8 cellular contexts compared by ENCODE assay signal in genomic region chr12:89244536-89244935, GRCh38.
DNase-seq lines count a peak whose midpoint lies in the region; ATAC-seq, FAIRE-seq and TF ChIP-seq lines count a peak whose summit lies in the region.

No MANE protein-coding gene starts in this region.

- H3K9me1 ChIP-seq in endothelial cell of umbilical vein (replicated peaks; ENCODE audit: control insufficient read depth, extremely low read depth, insufficient read depth, low read length) = no peaks in the 10 kb centered on the region

- in situ Hi-C loops in HepG2 (cut with HindIII; ENCODE audit: extremely low pct_ligation_motif_present, low pct_unique_long_range_greater_than_20kb) = no loop called here

- FAIRE-seq in HepG2 (lab: Jason Lieb, UNC) = no peak
- FAIRE-seq in endothelial cell of umbilical vein (lab: Jason Lieb, UNC) = peak; percentile 85

- CTCF ChIA-PET in HepG2 (lab: Yijun Ruan, JAX; ENCODE audit: low intra/inter-chr PET ratio, low total read pairs) (no interaction called here), endothelial cell of umbilical vein (lab: Charles Lee) (interaction anchor here (1.0 to 2.5 kb wide), 4 partner anchors 8 to 25 kb away, joined by 3 to 8 read pairs (median 4); no protein-coding TSS in a partner anchor)

- H3K79me2 ChIP-seq in HepG2 (ENCODE audit: insufficient read depth, low read length) (no peaks in the 10 kb centered on the region), OCI-LY3 (ENCODE audit: low read length) (no peaks in the 10 kb centered on the region), endothelial cell of umbilical vein (ENCODE audit: control insufficient read depth, insufficient read depth, low read length) (no peaks in the 10 kb centered on the region)

- H4K20me1 ChIP-seq in HepG2 (ENCODE audit: insufficient read depth, low read length) (no peaks in the 10 kb centered on the region), OCI-LY3 (ENCODE audit: insufficient read depth, low read length) (no peaks in the 10 kb centered on the region), endothelial cell of umbilical vein (replicated peaks; ENCODE audit: control insufficient read depth, extremely low read depth, insufficient read depth, low read length) (no peaks in the 10 kb centered on the region)

- H3K36me3 ChIP-seq in right lobe of liver (no peaks in the 10 kb centered on the region), HepG2 (replicated peaks in 1 of 2; ENCODE audit: control insufficient read depth in 1 of 2, insufficient read depth in 2 of 2, low read length in 2 of 2) (no peaks in the 10 kb centered on the region), OCI-LY3 (replicated peaks; ENCODE audit: low read depth, low read length) (no peaks in the 10 kb centered on the region), endothelial cell of umbilical vein (ENCODE audit: control insufficient read depth in 2 of 2, extremely low read depth in 1 of 2, insufficient read depth in 2 of 2, low read length in 2 of 2) (no peaks in the 10 kb centered on the region)

- H3K27me3 ChIP-seq in right lobe of liver = no peaks in the 10 kb centered on the region
- H3K27me3 ChIP-seq in HepG2 (ENCODE audit: control insufficient read depth in 1 of 2, insufficient read depth in 2 of 2, low read length in 2 of 2) = no peaks in the 10 kb centered on the region; a peak in 1 of 5 replicates
- no peaks in the 10 kb centered on the region for H3K27me3 ChIP-seq in OCI-LY3 (ENCODE audit: low read depth, low read length)
- no peaks in the 10 kb centered on the region for H3K27me3 ChIP-seq in endothelial cell of umbilical vein (ENCODE audit: control insufficient read depth in 2 of 2, insufficient read depth in 2 of 2, low read length in 2 of 2)

- H3K4me2 ChIP-seq in HepG2 (ENCODE audit: low read depth, low read length) (no peak overlapping the region), OCI-LY3 (ENCODE audit: low read length) (peak overlapping the region; percentile 12; the same call in 1 of the 2 replicates), endothelial cell of umbilical vein (ENCODE audit: insufficient read depth, low read length) (peak overlapping the region; percentile 22)

- H3K4me1 ChIP-seq in right lobe of liver (no peaks in the 10 kb centered on the region), HepG2 (ENCODE audit: insufficient read depth, low read length) (peaks cover 12% of the 10 kb centered on the region), OCI-LY3 (ENCODE audit: low read length) (peaks cover 4% of the 10 kb centered on the region; the same call in 1 of the 2 replicates), endothelial cell of umbilical vein (ENCODE audit: control insufficient read depth, extremely low read depth, insufficient read depth, low read length) (peaks cover 19% of the 10 kb centered on the region)

- ATAC-seq in right lobe of liver = peak; percentile 58 to 77 (median 70)
- ATAC-seq in HepG2 = no peak
- ATAC-seq in GM18867 (IDR thresholded peaks at IDR 0.05; ENCODE audit: unreplicated experiment) = no peak
- ATAC-seq in GM21619 (IDR thresholded peaks at IDR 0.05; ENCODE audit: unreplicated experiment) = no peak

- no peak for TF ChIP-seq RAD21 in HepG2 (CRISPR knock-in tag; IDR thresholded peaks at IDR 0.05)

- no peaks in the 10 kb centered on the region for H3K9me3 ChIP-seq in right lobe of liver
- no peaks in the 10 kb centered on the region for H3K9me3 ChIP-seq in HepG2 (ENCODE audit: low read length)
- H3K9me3 ChIP-seq in OCI-LY3 (ENCODE audit: insufficient read depth, low read length) = no peaks in the 10 kb centered on the region
- no peaks in the 10 kb centered on the region for H3K9me3 ChIP-seq in endothelial cell of umbilical vein (replicated peaks; ENCODE audit: control insufficient read depth, insufficient read depth, low read length)

- TF ChIP-seq POLR2A in right lobe of liver (IDR thresholded peaks at IDR 0.05) (no peak), HepG2 (IDR thresholded peaks at IDR 0.05; ENCODE audit: insufficient read depth in 1 of 2, low read depth in 2 of 2, low read length in 2 of 2) (no peak), endothelial cell of umbilical vein (IDR thresholded peaks at IDR 0.05; ENCODE audit: low read depth, low read length) (no peak)

- H3K4me3 ChIP-seq in right lobe of liver (no peak overlapping the region), HepG2 (replicated peaks in 1 of 3; ENCODE audit: insufficient read depth in 1 of 3, low read depth in 2 of 3, low read length in 3 of 3) (no peak overlapping the region), OCI-LY3 (ENCODE audit: low read length) (no peak overlapping the region), endothelial cell of umbilical vein (replicated peaks in 1 of 3; ENCODE audit: insufficient read depth in 1 of 3, low read depth in 1 of 3, low read length in 3 of 3) (no peak overlapping the region)

- no peak for TF ChIP-seq CTCF in right lobe of liver (IDR thresholded peaks at IDR 0.05)
- TF ChIP-seq CTCF in HepG2 (CRISPR knock-in tag; IDR thresholded peaks at IDR 0.05) = no peak
- no peak for TF ChIP-seq CTCF in OCI-LY3 (IDR thresholded peaks at IDR 0.05; ENCODE audit: low read depth, low read length)
- TF ChIP-seq CTCF in endothelial cell of umbilical vein (IDR thresholded peaks at IDR 0.05; ENCODE audit: extremely low read depth in 1 of 2, insufficient read depth in 1 of 2, low read depth in 1 of 2, low read length in 2 of 2) = no peak

- BruUV-seq in HepG2 (replicated peaks; lab: Mats Ljungman, UMichigan) = no TSS peak
- BruUV-seq in endothelial cell of umbilical vein (replicated peaks; lab: Mats Ljungman, UMichigan) = no TSS peak

- intact Hi-C loops in right lobe of liver (cut with DNase I) (no loop called here), HepG2 (cut with micrococcal nuclease; ENCODE audit: unreplicated experiment) (no loop called here), endothelial cell of umbilical vein (cut with micrococcal nuclease) (no loop called here)

- POLR2A ChIA-PET in HepG2 (lab: Yijun Ruan, JAX) (no interaction called here), endothelial cell of umbilical vein (lab: Charles Lee) (no interaction called here)

- dilution Hi-C loops in endothelial cell of umbilical vein (cut with MboI; ENCODE audit: extremely low pct_ligation_motif_present, low sequenced_read_pairs) = no loop called here

- H3K27ac ChIP-seq in right lobe of liver (peak overlapping the region in 1 of 3 donors; percentile 16), HepG2 (ENCODE audit: extremely low read length, insufficient read depth, low read length) (no peak overlapping the region), OCI-LY3 (ENCODE audit: low read length) (no peak overlapping the region), endothelial cell of umbilical vein (ENCODE audit: insufficient read depth, low read depth, low read length) (no peak overlapping the region)

- TF ChIP-seq EP300 in HepG2 (IDR thresholded peaks at IDR 0.05; ENCODE audit: low read depth in 2 of 2, low read length in 2 of 2) (no peak), HepG2 (CRISPR knock-in tag; IDR thresholded peaks at IDR 0.05; ENCODE audit: borderline replicate concordance) (no peak)

- DNase-seq in right lobe of liver (no peak), HepG2 (ENCODE audit: low spot score) (no peak), endothelial cell of umbilical vein (ENCODE audit: low read depth, low spot score) (peak; percentile 68), DMS153 (lab: John Stamatoyannopoulos, UW) (no peak), NCI-H1694 (lab: John Stamatoyannopoulos, UW) (no peak)

- no peak overlapping the region for H2AFZ ChIP-seq in HepG2 (ENCODE audit: low read length)
- no peak overlapping the region for H2AFZ ChIP-seq in OCI-LY3 (ENCODE audit: low read depth, low read length)
- H2AFZ ChIP-seq in endothelial cell of umbilical vein (ENCODE audit: low read depth, low read length) = peak overlapping the region; percentile 52

- 29% methylated on average over 3 of the region's 3 CpGs for WGBS in right lobe of liver (ENCODE audit: insufficient coverage, low coverage, low lambda C conversion rate, missing lambda C conversion rate)
- WGBS in HepG2 (ENCODE audit: low lambda C conversion rate) = 8% methylated on average over 3 of the region's 3 CpGs

- H3K9ac ChIP-seq in HepG2 (ENCODE audit: insufficient read depth, low read depth, low read length) = no peak overlapping the region
- H3K9ac ChIP-seq in OCI-LY3 (ENCODE audit: low read length) = no peak overlapping the region
- H3K9ac ChIP-seq in endothelial cell of umbilical vein (replicated peaks; ENCODE audit: extremely low read depth, insufficient read depth, low read length) = no peak overlapping the region

TF ChIP-seq in HepG2, 621 proteins besides CTCF, POLR2A, EP300 and RAD21 (continues in another document):
- TF ChIP-seq YEATS2 (CRISPR knock-in tag; IDR thresholded peaks at IDR 0.05; ENCODE audit: borderline replicate concordance) = no peak
- TF ChIP-seq ZNF235 (CRISPR knock-in tag; IDR thresholded peaks at IDR 0.05; ENCODE audit: borderline replicate concordance) = no peak
- TF ChIP-seq DNMT1 (CRISPR knock-in tag; IDR thresholded peaks at IDR 0.05) = no peak
- no peak for TF ChIP-seq ZNF598 (CRISPR knock-in tag; IDR thresholded peaks at IDR 0.05; ENCODE audit: borderline replicate concordance)
- no peak for TF ChIP-seq ZNF414 (CRISPR knock-in tag; IDR thresholded peaks at IDR 0.05)
- no peak for TF ChIP-seq HOXA9 (CRISPR knock-in tag; IDR thresholded peaks at IDR 0.05; ENCODE audit: borderline replicate concordance)

TF ChIP-seq in endothelial cell of umbilical vein, 7 proteins besides CTCF, POLR2A, EP300 and RAD21:
- TF ChIP-seq JUN (IDR thresholded peaks at IDR 0.05; ENCODE audit: borderline replicate concordance, insufficient read depth, insufficient read length, low read depth) = peak; percentile 15
- no peak for TF ChIP-seq FOS (IDR thresholded peaks at IDR 0.05; ENCODE audit: borderline replicate concordance, insufficient read depth, low read length)
- no peak for TF ChIP-seq EZH2 (IDR thresholded peaks at IDR 0.05; ENCODE audit: borderline replicate concordance, low read depth, low read length, severe bottlenecking)
- no peak for TF ChIP-seq MAX (IDR thresholded peaks at IDR 0.05; ENCODE audit: insufficient read depth, insufficient read length)
- no peak for TF ChIP-seq POLR2AphosphoS5 (IDR thresholded peaks at IDR 0.05; ENCODE audit: insufficient read depth, low read depth, low read length)
- peak; percentile 85 for TF ChIP-seq GATA2 (IDR thresholded peaks at IDR 0.05; ENCODE audit: insufficient read depth, insufficient read length, low read depth, low read length)
TF ChIP-seq in endothelial cell of umbilical vein: peak in this region for 2.

Comparison
In these comparisons a context has a peak if more than half of its experiments do, and no peak if none do; other contexts are left out.
1. ATAC-seq: peak in right lobe of liver (4 of 4); none in HepG2 (single experiment), GM18867 (single experiment) and GM21619 (single experiment).